ENCODE assay signal across 13 cellular contexts in genomic region chr2:239729151-239729550, GRCh38.
DNase-seq lines count a peak whose midpoint lies in the region; ATAC-seq and TF ChIP-seq lines count a peak whose summit lies in the region.
"Had no signal": no experiment of that assay in that cellular context is flagged by ENCODE, and none has a peak within 500 bp of the region (broad histone marks: within the 10 kb centered on the region; RNA-seq: fewer than 3 reads in every experiment).

No MANE protein-coding gene starts in this region.

- no peak overlapping the region for H3K4me3 Mint-ChIP-seq in neural progenitor cell
- H3K4me3 Mint-ChIP-seq: CD4-positive, CD25-positive, alpha-beta regulatory T cell; H9 had no signal

- H3K27me3 ChIP-seq in right cardiac atrium (ENCODE audit: control insufficient read depth, insufficient read depth) (no peaks in the 10 kb centered on the region), left ventricle myocardium inferior (ENCODE audit: low read depth) (peaks cover 71% of the 10 kb centered on the region), neural progenitor cell (no peaks in the 10 kb centered on the region), sigmoid colon (no peaks in the 10 kb centered on the region), testis (no peaks in the 10 kb centered on the region)
- H3K27me3 ChIP-seq: BLaER1 treated with 17β-estradiol and CSF1 and Interleukin-3, amounts not matched to agents 10 nM and 100 nM had no signal

- H3K36me3 Mint-ChIP-seq in neural progenitor cell, result no peaks in the 10 kb centered on the region
- H3K36me3 Mint-ChIP-seq: CD4-positive, CD25-positive, alpha-beta regulatory T cell had no signal

- H3K4me3 ChIP-seq in right cardiac atrium (ENCODE audit: low read length) (no peak overlapping the region), left ventricle myocardium inferior (no peak overlapping the region), neural progenitor cell (no peak overlapping the region), sigmoid colon (no peak overlapping the region), testis (no peak overlapping the region)
- H3K4me3 ChIP-seq: BLaER1 treated with 17β-estradiol and CSF1 and Interleukin-3, amounts not matched to agents 10 nM and 100 nM had no signal

- H3K9ac ChIP-seq in neural progenitor cell, result no peak overlapping the region
- H3K9ac ChIP-seq: BLaER1 treated with 17β-estradiol and CSF1 and Interleukin-3, amounts not matched to agents 10 nM and 100 nM had no signal

- H3K9me3 ChIP-seq in right cardiac atrium (ENCODE audit: control insufficient read depth, low read length) (no peaks in the 10 kb centered on the region), left ventricle myocardium inferior (replicated peaks) (no peaks in the 10 kb centered on the region), neural progenitor cell (ENCODE audit: low read depth) (no peaks in the 10 kb centered on the region), sigmoid colon (no peaks in the 10 kb centered on the region), testis (no peaks in the 10 kb centered on the region)

- peak overlapping the region; percentile 78 for H3K27ac Mint-ChIP-seq in neural progenitor cell
- H3K27ac Mint-ChIP-seq: CD4-positive, CD25-positive, alpha-beta regulatory T cell; H9 had no signal

- intact Hi-C loops in right cardiac atrium (cut with DNase I) (no loop called here), left ventricle myocardium inferior (cut with micrococcal nuclease) (no loop called here), sigmoid colon (cut with DNase I) (no loop called here), testis (cut with DNase I; ENCODE audit: low total_unique reads) (no loop called here)

- no peaks in the 10 kb centered on the region for H3F3A ChIP-seq in neural progenitor cell (ENCODE audit: low read depth)

- H3K27ac ChIP-seq in right cardiac atrium (ENCODE audit: low read length) (no peak overlapping the region), left ventricle myocardium inferior (replicated peaks) (no peak overlapping the region), neural progenitor cell (no peak overlapping the region), sigmoid colon (no peak overlapping the region), testis (no peak overlapping the region)
- H3K27ac ChIP-seq: BLaER1 treated with 17β-estradiol and CSF1 and Interleukin-3, amounts not matched to agents 10 nM and 100 nM had no signal

- DNase-seq in right cardiac atrium (peak in 2 of 3 donors; percentile 18 to 32), left ventricle myocardium inferior (no peak), neural progenitor cell (ENCODE audit: low spot score) (no peak), sigmoid colon (peak; percentile 57), DMS 273 (lab: John Stamatoyannopoulos, UW; ENCODE audit: unreplicated experiment) (no peak), testis (no peak)
- DNase-seq: ACHN; CD4-positive, CD25-positive, alpha-beta regulatory T cell; DMS 273 treated with DMSO at 0.1 percent for 48 hours; GOT3; H9 had no signal

- TF ChIP-seq POLR2A in sigmoid colon (IDR thresholded peaks at IDR 0.05) (no peak), testis (IDR thresholded peaks at IDR 0.05) (no peak)

- no peaks in the 10 kb centered on the region for H3K36me3 ChIP-seq in left ventricle myocardium inferior
- no peaks in the 10 kb centered on the region for H3K36me3 ChIP-seq in neural progenitor cell
- no peaks in the 10 kb centered on the region for H3K36me3 ChIP-seq in sigmoid colon
- no peaks in the 10 kb centered on the region for H3K36me3 ChIP-seq in testis (ENCODE audit: low read depth, missing control alignments)
- H3K36me3 ChIP-seq: BLaER1 treated with 17β-estradiol and CSF1 and Interleukin-3, amounts not matched to agents 10 nM and 100 nM had no signal

- H3K4me2 ChIP-seq in neural progenitor cell, result no peak overlapping the region
- H3K4me2 ChIP-seq: BLaER1 treated with 17β-estradiol and CSF1 and Interleukin-3, amounts not matched to agents 10 nM and 100 nM had no signal

- ATAC-seq in right cardiac atrium (no peak), HG03196 (IDR thresholded peaks at IDR 0.05; ENCODE audit: unreplicated experiment) (no peak)

- H3K79me2 ChIP-seq in neural progenitor cell (ENCODE audit: low read depth), result no peaks in the 10 kb centered on the region

- no peaks in the 10 kb centered on the region for H3K9me3 Mint-ChIP-seq in neural progenitor cell
- H3K9me3 Mint-ChIP-seq: H9 had no signal

- peaks cover 6% of the 10 kb centered on the region for H3K27me3 Mint-ChIP-seq in neural progenitor cell (ENCODE audit: insufficient read depth, low read depth)
- H3K27me3 Mint-ChIP-seq: CD4-positive, CD25-positive, alpha-beta regulatory T cell had no signal

- TF ChIP-seq CTCF in left ventricle myocardium inferior (IDR thresholded peaks at IDR 0.05; ENCODE audit: borderline replicate concordance) (no peak), neural progenitor cell (IDR thresholded peaks at IDR 0.05) (no peak), sigmoid colon (IDR thresholded peaks at IDR 0.05) (no peak), testis (IDR thresholded peaks at IDR 0.05) (no peak)

- H3K4me1 ChIP-seq in right cardiac atrium (ENCODE audit: control insufficient read depth, insufficient read depth, low read length) (no peaks in the 10 kb centered on the region), left ventricle myocardium inferior (no peaks in the 10 kb centered on the region), neural progenitor cell (no peaks in the 10 kb centered on the region), sigmoid colon (peaks cover 0 to 7% (median 0%) of the 10 kb centered on the region in 4 donors), testis (peaks cover 7% of the 10 kb centered on the region)
- H3K4me1 ChIP-seq: BLaER1 treated with 17β-estradiol and CSF1 and Interleukin-3, amounts not matched to agents 10 nM and 100 nM had no signal

- H2AFZ ChIP-seq in neural progenitor cell (replicated peaks), result no peak overlapping the region

- H3K4me1 Mint-ChIP-seq in neural progenitor cell, result peaks cover 9% of the 10 kb centered on the region

- no peak for TF ChIP-seq EP300 in sigmoid colon (IDR thresholded peaks at IDR 0.05)

- H4K20me1 ChIP-seq in neural progenitor cell (ENCODE audit: low read depth), result no peaks in the 10 kb centered on the region
- H4K20me1 ChIP-seq: BLaER1 treated with 17β-estradiol and CSF1 and Interleukin-3, amounts not matched to agents 10 nM and 100 nM had no signal

- WGBS in right cardiac atrium, result 95% methylated on average over 17 of the region's 17 CpGs
- 80 to 90% methylated on average over 17 of the region's 17 CpGs for WGBS in sigmoid colon, 2 donors
- 95 to 100% methylated on average over 7 to 17 of the region's 17 CpGs for WGBS in testis, 2 donors

Comparison
In these comparisons a context has a peak if more than half of its experiments do, and no peak if none do; other contexts are left out.
1. DNase-seq: peak in right cardiac atrium (2 of 3) and sigmoid colon (single experiment); none in left ventricle myocardium inferior (single experiment), neural progenitor cell (single experiment), DMS 273 (single experiment) and testis (single experiment).